ENCODE assay signal across 22 cellular contexts in genomic region chr21:33729631-33730030, GRCh38.
"Had no signal": no experiment of that assay in that cellular context is flagged by ENCODE, and none has a peak within 500 bp of the region (broad histone marks: within the 10 kb centered on the region; RNA-seq: fewer than 3 reads in every experiment).

No MANE protein-coding gene starts in this region.

- H3K4me3 ChIP-seq: K562, Peyer's patch had no signal

- H3K4me3 Mint-ChIP-seq: activated CD8-positive, alpha-beta T cell treated with anti-CD3 and anti-CD28 coated beads for 36 hours; activated naive CD4-positive, alpha-beta T cell treated with anti-CD3 and anti-CD28 coated beads, Interleukin-2, amount 10 ng/mL, durations not matched to agents 7 days and 5 days; activated naive CD8-positive, alpha-beta T cell treated with anti-CD3 and anti-CD28 coated beads for 36 hours; activated T-cell treated with anti-CD3 and anti-CD28 coated beads, Interleukin-2, amount 50 U/mL, for 72 hours had no signal

- H3K4me1 Mint-ChIP-seq: activated naive CD4-positive, alpha-beta T cell treated with anti-CD3 and anti-CD28 coated beads, Interleukin-2, amount 10 ng/mL, durations not matched to agents 7 days and 5 days; activated naive CD8-positive, alpha-beta T cell treated with anti-CD3 and anti-CD28 coated beads for 36 hours had no signal

- ATAC-seq: activated CD8-positive, alpha-beta T cell treated with anti-CD3 and anti-CD28 coated beads for 36 hours; activated T-cell treated with anti-CD3 and anti-CD28 coated beads, Interleukin-2, amount 50 U/mL, for 72 hours; K562 had no signal

- H3K27me3 Mint-ChIP-seq: activated CD8-positive, alpha-beta T cell treated with anti-CD3 and anti-CD28 coated beads for 36 hours; activated naive CD8-positive, alpha-beta T cell treated with anti-CD3 and anti-CD28 coated beads for 36 hours had no signal

- H3K36me3 Mint-ChIP-seq: activated naive CD4-positive, alpha-beta T cell treated with anti-CD3 and anti-CD28 coated beads, Interleukin-2, amount 10 ng/mL, durations not matched to agents 7 days and 5 days; activated naive CD8-positive, alpha-beta T cell treated with anti-CD3 and anti-CD28 coated beads for 36 hours had no signal

- H3K27me3 ChIP-seq: Peyer's patch had no signal

- DNase-seq: activated CD4-positive, CD25-positive, alpha-beta regulatory T cell; activated CD8-positive, alpha-beta memory T cell treated with anti-CD3 and anti-CD28 coated beads, Interleukin-2, amount 50 U/mL, for 4 hours; activated CD8-positive, alpha-beta T cell treated with anti-CD3 and anti-CD28 coated beads for 36 hours; activated gamma-delta T cell treated with Interleukin-2 at 50 U/mL for 16 hours; activated naive CD4-positive, alpha-beta T cell treated with anti-CD3 and anti-CD28 coated beads, Interleukin-2, amount 10 ng/mL, durations not matched to agents 7 days and 5 days; activated naive CD8-positive, alpha-beta T cell treated with anti-CD3 and anti-CD28 coated beads for 36 hours; activated T-cell treated with anti-CD3 and anti-CD28 coated beads, Interleukin-2, amount 50 U/mL, for 72 hours; Karpas-422; MM.1S; NCI-H1105; NCI-H1436; NCI-H1694 treated with DMSO at 0.1 percent for 48 hours; NCI-H2081; NCI-H510A treated with DMSO at 0.1 percent for 48 hours; NCI-H69; NK-92 treated with Interleukin-12 subunit alpha and Interleukin-12 subunit beta, amount 100 ng/mL, for 24 hours; Peyer's patch; SHP77 treated with DMSO at 0.1 percent for 48 hours; T-helper 2 cell; T1000 had no signal

- H3K27ac ChIP-seq: Peyer's patch had no signal

- H3K27ac Mint-ChIP-seq: activated CD8-positive, alpha-beta T cell treated with anti-CD3 and anti-CD28 coated beads for 36 hours; activated naive CD4-positive, alpha-beta T cell treated with anti-CD3 and anti-CD28 coated beads, Interleukin-2, amount 10 ng/mL, durations not matched to agents 7 days and 5 days; activated naive CD8-positive, alpha-beta T cell treated with anti-CD3 and anti-CD28 coated beads for 36 hours; activated T-cell treated with anti-CD3 and anti-CD28 coated beads, Interleukin-2, amount 50 U/mL, for 72 hours; activated T-helper 2 cell treated with anti-CD3 and anti-CD28 coated beads, Interferon-gamma antibody, Interleukin-2, Interleukin-4, amounts not matched to agents 10 μg/mL and 5 μg/mL and 100 μg/mL, durations not matched to agents 14 hours and 24 hours and 36 hours had no signal

- H3K9me3 ChIP-seq: Peyer's patch had no signal

- H3K4me1 ChIP-seq: Peyer's patch had no signal

- H3K9me3 Mint-ChIP-seq: activated CD8-positive, alpha-beta T cell treated with anti-CD3 and anti-CD28 coated beads for 36 hours; activated naive CD4-positive, alpha-beta T cell treated with anti-CD3 and anti-CD28 coated beads, Interleukin-2, amount 10 ng/mL, durations not matched to agents 7 days and 5 days; activated naive CD8-positive, alpha-beta T cell treated with anti-CD3 and anti-CD28 coated beads for 36 hours; activated T-cell treated with anti-CD3 and anti-CD28 coated beads, Interleukin-2, amount 50 U/mL, for 72 hours; activated T-helper 2 cell treated with anti-CD3 and anti-CD28 coated beads, Interferon-gamma antibody, Interleukin-2, Interleukin-4, amounts not matched to agents 10 μg/mL and 5 μg/mL and 100 μg/mL, durations not matched to agents 14 hours and 24 hours and 36 hours had no signal
